ENCODE assay signal across 12 cellular contexts in the genomic region with DNA sequence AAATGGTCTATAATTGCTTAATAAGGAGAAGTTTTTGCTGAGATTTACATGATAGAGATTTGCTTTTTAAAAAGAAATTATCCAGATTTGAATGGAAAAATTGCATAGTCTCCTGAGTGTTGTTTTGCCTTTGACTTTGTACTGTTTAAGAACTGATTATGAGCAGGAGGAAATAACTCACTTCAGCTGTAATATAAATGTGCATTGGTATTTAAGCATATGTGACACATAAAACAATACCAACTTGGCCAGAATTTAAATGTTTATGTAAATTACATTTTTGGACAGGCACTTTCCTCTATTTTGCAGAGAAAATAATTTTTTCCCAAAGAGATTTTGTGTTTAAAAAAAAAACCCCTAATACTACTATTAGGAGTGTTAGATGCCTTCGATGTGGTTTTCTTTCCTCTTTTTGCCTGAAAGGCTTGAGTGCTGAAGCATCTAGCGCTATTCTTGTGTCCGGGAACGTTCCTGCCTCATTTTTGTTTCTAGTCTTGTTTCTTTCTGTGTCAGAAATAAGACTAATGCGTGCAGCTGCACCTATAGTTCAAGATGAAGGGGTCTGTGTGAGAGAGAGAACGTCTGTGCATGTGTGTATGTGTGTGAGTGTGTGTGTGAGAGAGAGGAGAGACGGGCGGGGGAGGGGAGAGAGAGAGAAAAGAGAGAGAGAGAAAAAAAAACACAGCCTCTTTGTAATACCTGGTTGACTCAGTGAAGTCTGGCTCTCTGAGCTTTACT.
DNase-seq lines count a peak whose midpoint lies in the region; ATAC-seq and TF ChIP-seq lines count a peak whose summit lies in the region.
"Had no signal": no experiment of that assay in that cellular context is flagged by ENCODE, and none has a peak within 500 bp of the region (broad histone marks: within the 10 kb centered on the region; RNA-seq: fewer than 3 reads in every experiment).

No MANE protein-coding gene starts in this region.

- ATAC-seq in DND-41 (ENCODE audit: insufficient read depth, low read depth) (no peak), GM19463 (IDR thresholded peaks at IDR 0.05; ENCODE audit: unreplicated experiment) (peak; percentile 39)
- ATAC-seq: natural killer cell had no signal

- H3K36me3 ChIP-seq in DND-41 (ENCODE audit: insufficient read depth, low read length), result no peaks in the 10 kb centered on the region

- H3K4me1 ChIP-seq in DND-41 (ENCODE audit: insufficient read depth, low read length), result peaks cover 7% of the 10 kb centered on the region; the same call in 1 of the 2 replicates

- no peak overlapping the region for H2AFZ ChIP-seq in DND-41 (ENCODE audit: low read depth, low read length)

- peaks cover 6% of the 10 kb centered on the region; the same call in 1 of the 2 replicates for H4K20me1 ChIP-seq in DND-41 (ENCODE audit: insufficient read depth, low read length)

- no peak for TF ChIP-seq CTCF in DND-41 (IDR thresholded peaks at IDR 0.05; ENCODE audit: borderline replicate concordance, extremely low read depth, low read length, poor library complexity, severe bottlenecking)

- H3K4me2 ChIP-seq in DND-41 (ENCODE audit: insufficient read depth, low read length), result no peak overlapping the region

- H3K9me3 ChIP-seq in DND-41 (ENCODE audit: insufficient read depth, low read length, severe bottlenecking), result no peaks in the 10 kb centered on the region

- H3K79me2 ChIP-seq in DND-41 (ENCODE audit: insufficient read depth, low read length), result no peaks in the 10 kb centered on the region

- H3K4me3 ChIP-seq in DND-41 (ENCODE audit: low read depth in 1 of 2, low read length in 2 of 2), result no peak overlapping the region

- no peak overlapping the region for H3K9ac ChIP-seq in DND-41 (ENCODE audit: low read depth, low read length)

- DNase-seq in DND-41 (peak; percentile 26), NCI-H2227 treated with DMSO at 0.1 percent for 48 hours (lab: John Stamatoyannopoulos, UW) (peak; percentile 39), islet precursor cell (peak; percentile 59), A172 (ENCODE audit: low spot score) (no peak), NCI-H446 (lab: John Stamatoyannopoulos, UW) (no peak), NCI-H1436 (lab: John Stamatoyannopoulos, UW) (no peak), kidney tubule cell (ENCODE audit: low spot score) (no peak)
- DNase-seq: activated effector memory CD4-positive, alpha-beta T cell treated with anti-CD3 and anti-CD28 coated beads, Interleukin-2, amount 50 U/mL, for 16 hours; natural killer cell; trophoblast cell had no signal

- H3K27ac ChIP-seq in DND-41 (ENCODE audit: low read length), result no peak overlapping the region
- H3K27ac ChIP-seq: RWPE1 had no signal

- no peaks in the 10 kb centered on the region for H3K27me3 ChIP-seq in DND-41 (ENCODE audit: insufficient read depth, low read length, poor library complexity)

Comparison
In these comparisons a context has a peak if more than half of its experiments do, and no peak if none do; other contexts are left out.
1. DNase-seq: peak in DND-41 (single experiment), NCI-H2227 treated with DMSO at 0.1 percent for 48 hours (single experiment) and islet precursor cell (single experiment); none in A172 (single experiment), NCI-H446 (0 of 2), NCI-H1436 (single experiment) and kidney tubule cell (single experiment).